In the genomic region with DNA sequence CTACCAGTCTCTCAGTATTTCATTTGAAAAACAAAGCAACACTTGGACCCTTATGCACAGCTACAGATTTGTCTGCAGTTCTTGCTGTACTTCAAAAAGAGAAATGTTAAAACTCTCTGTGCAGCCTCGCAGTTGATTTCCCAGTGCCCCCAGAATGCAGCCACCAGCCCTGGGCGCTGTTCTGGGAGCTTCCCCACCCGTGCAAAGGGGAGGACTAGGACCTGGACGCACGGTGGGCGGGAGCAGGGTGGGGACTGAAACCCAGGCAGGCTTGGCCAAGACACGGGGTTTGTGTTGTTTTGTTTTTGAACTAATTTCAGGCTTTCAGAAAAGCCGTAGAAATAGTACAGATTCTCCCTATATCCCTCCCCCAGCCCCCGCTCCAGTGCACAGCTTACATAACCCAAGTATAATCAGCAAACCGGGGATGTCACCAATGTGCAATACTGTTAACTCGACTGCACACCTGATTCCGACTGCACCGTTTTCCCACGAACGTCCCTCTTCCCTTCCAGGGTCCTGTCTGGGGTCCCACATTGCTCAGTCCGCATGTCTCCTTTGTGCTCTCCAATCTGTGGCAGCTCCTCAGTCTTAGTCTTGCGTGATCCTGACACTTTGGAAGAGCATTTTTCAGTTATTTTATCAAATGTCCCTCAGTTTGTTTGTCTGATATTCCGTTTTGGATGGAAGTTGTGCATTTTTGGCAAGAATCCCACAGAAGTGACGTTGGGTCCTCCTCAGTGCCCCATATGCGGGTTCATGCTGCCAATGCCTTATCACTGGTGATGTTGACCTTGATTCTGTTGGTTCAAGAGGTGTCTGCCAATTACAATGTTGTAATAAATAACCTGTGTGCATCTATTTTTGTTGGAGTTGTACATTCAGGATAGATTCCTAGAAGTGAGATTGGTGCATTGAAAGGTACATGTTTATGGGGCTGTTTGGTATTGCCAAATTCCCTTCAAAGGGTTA, we compare ENCODE assay signal across 1 cellular context.
A peak's percentile ranks its signal among the peaks of the same experiment; 100 is the strongest.
TF ChIP-seq lines count a peak whose summit lies in the region.

No MANE protein-coding gene starts in this region.

TF ChIP-seq in liver, 16 proteins besides CTCF, POLR2A, EP300 and RAD21 (continued from another document):
- TF ChIP-seq ATF3 (IDR thresholded peaks at IDR 0.05) (no peak), EGR1 (IDR thresholded peaks at IDR 0.05; ENCODE audit: low read depth in 2 of 2) (no peak), ZBTB33 (IDR thresholded peaks at IDR 0.05) (no peak), JUND (IDR thresholded peaks at IDR 0.05) (peak in 1 of 2 donors; percentile 69), HNF4G (IDR thresholded peaks at IDR 0.05) (no peak), NR2F2 (IDR thresholded peaks at IDR 0.05) (no peak), TAF1 (conservative IDR thresholded peaks at IDR 0.05) (no peak), RXRA (IDR thresholded peaks at IDR 0.05) (peak; percentile 88 to 93), GABPA (IDR thresholded peaks at IDR 0.05 in 1 of 2, conservative IDR thresholded peaks at IDR 0.05 in 1 of 2) (peak in 1 of 2 donors; percentile 44), YY1 (IDR thresholded peaks at IDR 0.05) (peak; percentile 51), REST (IDR thresholded peaks at IDR 0.05) (peak; percentile 49)
